In genomic region chr11:69640260-69640994, GRCh38 we compare ENCODE assay signal across 8 cellular contexts. TPM values are rescaled to one million over a fixed set of nuclear protein-coding genes. Genes with fewer than 3 reads are reported as not detected.
A peak's percentile ranks its signal among the peaks of the same experiment; 100 is the strongest.
DNase-seq lines count a peak whose midpoint lies in the region; ATAC-seq, FAIRE-seq and TF ChIP-seq lines count a peak whose summit lies in the region.

No MANE protein-coding gene starts in this region.

- no peak for ATAC-seq in GM21381 (IDR thresholded peaks at IDR 0.05; ENCODE audit: unreplicated experiment)

- H3K4me3 ChIP-seq in AG10803 (ENCODE audit: low read length), result peak overlapping the region; percentile 98

- H3K36me3 Mint-ChIP-seq in mesothelial cell of epicardium, result no peaks in the 10 kb centered on the region

- H3K27ac Mint-ChIP-seq in mesothelial cell of epicardium, result peak overlapping the region; percentile 79

- peaks cover 20% of the 10 kb centered on the region for H3K27me3 Mint-ChIP-seq in mesothelial cell of epicardium (ENCODE audit: low read depth)

- no peak for TF ChIP-seq CTCF in AG10803 (conservative IDR thresholded peaks at IDR 0.05; ENCODE audit: low read length)
- TF ChIP-seq CTCF in mesothelial cell of epicardium (IDR thresholded peaks at IDR 0.05; ENCODE audit: unreplicated experiment), result no peak
- no peak for TF ChIP-seq CTCF in D721Med (IDR thresholded peaks at IDR 0.05; ENCODE audit: insufficient read depth, missing control alignments)

- no peaks in the 10 kb centered on the region for H3K9me3 Mint-ChIP-seq in mesothelial cell of epicardium

- peak overlapping the region; percentile 96 for H3K4me3 Mint-ChIP-seq in mesothelial cell of epicardium

- DNase-seq in AG10803 (ENCODE audit: low read depth) (no peak), LoVo (ENCODE audit: low spot score) (peak; percentile 38), dermis blood vessel endothelial cell (peak; percentile 52), mesothelial cell of epicardium (ENCODE audit: low spot score in 2 of 2, unreplicated experiment in 2 of 2) (peak in 1 of 2 experiments; percentile 57), D721Med (ENCODE audit: insufficient read length, low spot score) (no peak), globus pallidus (ENCODE audit: low spot score) (no peak), T-helper 9 cell (no peak)

- no peak for FAIRE-seq in D721Med (lab: Jason Lieb, UNC)

- H3K4me1 Mint-ChIP-seq in mesothelial cell of epicardium, result peaks cover 50% of the 10 kb centered on the region

RNA-seq across cellular contexts. Expression of gene CCND1, which starts 0.5 kb away (rescaled TPM):
- total RNA-seq in dermis blood vessel endothelial cell (445 and 452 TPM in 2 replicates), mesothelial cell of epicardium (215 to 224 TPM (median 217 TPM) in 3 replicates)

RNA-seq across cellular contexts. Expression of gene LTO1, which starts 34.7 kb away (rescaled TPM):
- total RNA-seq in dermis blood vessel endothelial cell (11.9 and 16.0 TPM in 2 replicates), mesothelial cell of epicardium (30.0 to 35.8 TPM (median 31.6 TPM) in 3 replicates)

Comparison
In these comparisons a context has a peak if more than half of its experiments do, and no peak if none do; other contexts are left out.
1. DNase-seq: peak in LoVo (single experiment) and dermis blood vessel endothelial cell (single experiment); none in AG10803 (single experiment), D721Med (single experiment), globus pallidus (single experiment) and T-helper 9 cell (single experiment).